17 cellular contexts compared by ENCODE assay signal in the genomic region with DNA sequence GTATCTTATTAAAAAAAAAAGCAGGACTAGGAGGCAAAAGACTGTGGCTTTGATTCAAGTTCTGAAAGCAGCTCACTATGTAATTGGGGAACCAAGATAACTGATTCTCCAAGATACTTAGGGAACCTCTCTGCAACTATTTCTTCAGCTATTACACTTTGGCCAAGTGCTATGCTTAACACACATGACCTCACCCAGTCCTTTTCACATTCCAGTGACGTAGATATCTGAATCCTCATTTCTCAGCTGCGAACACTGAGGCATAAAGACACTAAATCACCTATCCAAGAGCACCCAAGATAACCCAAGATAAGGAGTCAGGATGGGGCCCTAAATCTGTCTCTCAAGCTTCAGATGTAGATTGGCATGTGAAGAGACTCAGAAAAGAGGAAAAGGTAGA.
DNase-seq lines count a peak whose midpoint lies in the region; ATAC-seq and TF ChIP-seq lines count a peak whose summit lies in the region.
"Had no signal": no experiment of that assay in that cellular context is flagged by ENCODE, and none has a peak within 500 bp of the region (broad histone marks: within the 10 kb centered on the region; RNA-seq: fewer than 3 reads in every experiment).

No MANE protein-coding gene starts in this region.

- 60 to 81% methylated on average over 2 of the region's 2 CpGs for WGBS in gastroesophageal sphincter (ENCODE audit: low coverage in 1 of 2), 2 donors
- WGBS in transverse colon (ENCODE audit: low coverage in 1 of 2), 2 donors: 62 to 82% methylated on average over 2 of the region's 2 CpGs

- TF ChIP-seq CTCF in natural killer cell (IDR thresholded peaks at IDR 0.05) (no peak), gastroesophageal sphincter (IDR thresholded peaks at IDR 0.05) (no peak), mesothelial cell of epicardium (IDR thresholded peaks at IDR 0.05; ENCODE audit: unreplicated experiment) (no peak), transverse colon (IDR thresholded peaks at IDR 0.05) (no peak)

- H3K36me3 ChIP-seq in gastroesophageal sphincter: peaks cover 0 to 9% of the 10 kb centered on the region in 2 donors
- no peaks in the 10 kb centered on the region for H3K36me3 ChIP-seq in transverse colon
- no peaks in the 10 kb centered on the region; the same call in 1 of the 2 replicates for H3K36me3 ChIP-seq in HAP-1 (replicated peaks)

- in situ Hi-C loops in transverse colon (cut with MboI; ENCODE audit: low pct_ligation_motif_present in 1 of 4, low pct_unique_long_range_greater_than_20kb in 1 of 4, low sequenced_read_pairs in 3 of 4) (no loop called here), HAP-1 (cut with MboI; ENCODE audit: low sequenced_read_pairs) (no loop called here)

- H3K27ac Mint-ChIP-seq in natural killer cell: peak overlapping the region; percentile 88
- H3K27ac Mint-ChIP-seq in natural killer cell treated with Interleukin-12 subunit alpha and Interleukin-12 subunit beta and Interleukin-15 and Interleukin-18, amount 100 ng/mL, for 72 hours: peak overlapping the region in 1 of 2 donors; percentile 39
- peak overlapping the region; percentile 3 for H3K27ac Mint-ChIP-seq in mesothelial cell of epicardium
- H3K27ac Mint-ChIP-seq: B cell; CD4-positive, alpha-beta memory T cell had no signal

- H3K4me3 Mint-ChIP-seq in natural killer cell (no peak overlapping the region), mesothelial cell of epicardium (no peak overlapping the region)
- H3K4me3 Mint-ChIP-seq in natural killer cell treated with Interleukin-12 subunit alpha and Interleukin-12 subunit beta and Interleukin-15 and Interleukin-18, amount 100 ng/mL, for 72 hours: no peak overlapping the region
- H3K4me3 Mint-ChIP-seq: B cell; CD4-positive, alpha-beta memory T cell had no signal

- no peak for TF ChIP-seq EP300 in gastroesophageal sphincter (IDR thresholded peaks at IDR 0.05)
- no peak for TF ChIP-seq EP300 in transverse colon (IDR thresholded peaks at IDR 0.05; ENCODE audit: low read depth)

- DNase-seq in natural killer cell (no peak), mesothelial cell of epicardium (ENCODE audit: low spot score in 2 of 2, unreplicated experiment in 2 of 2) (no peak), transverse colon (no peak), HAP-1 (ENCODE audit: low spot score in 2 of 2) (no peak), germinal center (ENCODE audit: low spot score) (no peak)
- no peak for DNase-seq in natural killer cell treated with Interleukin-12 subunit alpha and Interleukin-12 subunit beta and Interleukin-15 and Interleukin-18, amount 100 ng/mL, for 72 hours (ENCODE audit: low spot score)
- DNase-seq: CD4-positive, alpha-beta memory T cell; EL; NCI-H1417; NCI-H187; NCI-H2227 treated with DMSO at 0.1 percent for 48 hours; NCI-H524 treated with DMSO at 0.1 percent for 48 hours; PC-9 had no signal

- H3K27ac ChIP-seq in gastroesophageal sphincter: peak overlapping the region in 3 of 4 donors; percentile 6 to 47 (median 40)
- H3K27ac ChIP-seq in transverse colon: peak overlapping the region in 1 of 4 donors; percentile 1
- H3K27ac ChIP-seq: PC-9 had no signal

- H3K27me3 ChIP-seq in gastroesophageal sphincter (no peaks in the 10 kb centered on the region), transverse colon (no peaks in the 10 kb centered on the region), HAP-1 (ENCODE audit: low read depth) (no peaks in the 10 kb centered on the region)

- H3K27me3 Mint-ChIP-seq in natural killer cell (ENCODE audit: low read depth in 2 of 2) (peaks cover 0 to 4% of the 10 kb centered on the region in 2 donors), mesothelial cell of epicardium (ENCODE audit: low read depth) (no peaks in the 10 kb centered on the region)
- peaks cover 0 to 4% of the 10 kb centered on the region in 2 donors for H3K27me3 Mint-ChIP-seq in natural killer cell treated with Interleukin-12 subunit alpha and Interleukin-12 subunit beta and Interleukin-15 and Interleukin-18, amount 100 ng/mL, for 72 hours
- H3K27me3 Mint-ChIP-seq: CD4-positive, alpha-beta memory T cell had no signal

- H3K9me3 Mint-ChIP-seq in natural killer cell (no peaks in the 10 kb centered on the region), mesothelial cell of epicardium (no peaks in the 10 kb centered on the region)
- H3K9me3 Mint-ChIP-seq in natural killer cell treated with Interleukin-12 subunit alpha and Interleukin-12 subunit beta and Interleukin-15 and Interleukin-18, amount 100 ng/mL, for 72 hours: no peaks in the 10 kb centered on the region
- H3K9me3 Mint-ChIP-seq: CD4-positive, alpha-beta memory T cell had no signal

- H3K9me3 ChIP-seq in gastroesophageal sphincter (no peaks in the 10 kb centered on the region), transverse colon (no peaks in the 10 kb centered on the region), HAP-1 (no peaks in the 10 kb centered on the region)

- ATAC-seq in natural killer cell (no peak), gastroesophageal sphincter (peak; percentile 71), HG02678 (IDR thresholded peaks at IDR 0.05; ENCODE audit: unreplicated experiment) (no peak)
- ATAC-seq in natural killer cell treated with Interleukin-12 subunit alpha and Interleukin-12 subunit beta and Interleukin-15 and Interleukin-18, amount 100 ng/mL, for 72 hours: no peak
- ATAC-seq: GM12878 had no signal

- no peak overlapping the region for H3K4me3 ChIP-seq in gastroesophageal sphincter
- H3K4me3 ChIP-seq in transverse colon: no peak overlapping the region
- H3K4me3 ChIP-seq in HAP-1: no peak overlapping the region
- H3K4me3 ChIP-seq: GM12878, PC-9 had no signal

- H3K4me1 Mint-ChIP-seq in natural killer cell (peaks cover 50 to 63% of the 10 kb centered on the region in 2 donors), mesothelial cell of epicardium (peaks cover 42% of the 10 kb centered on the region)
- peaks cover 3 to 36% of the 10 kb centered on the region in 2 donors for H3K4me1 Mint-ChIP-seq in natural killer cell treated with Interleukin-12 subunit alpha and Interleukin-12 subunit beta and Interleukin-15 and Interleukin-18, amount 100 ng/mL, for 72 hours (ENCODE audit: low read depth in 2 of 2)
- H3K4me1 Mint-ChIP-seq: B cell; CD4-positive, alpha-beta memory T cell had no signal

- intact Hi-C loops in natural killer cell (cut with micrococcal nuclease): no loop called here
- intact Hi-C loops in transverse colon (cut with DNase I; ENCODE audit: low total_unique reads): no loop called here

- no peak for TF ChIP-seq POLR2A in gastroesophageal sphincter (IDR thresholded peaks at IDR 0.05)
- no peak for TF ChIP-seq POLR2A in transverse colon (IDR thresholded peaks at IDR 0.05)

- peaks cover 0 to 50% (median 14%) of the 10 kb centered on the region in 3 donors for H3K4me1 ChIP-seq in gastroesophageal sphincter
- peaks cover 4 to 28% (median 8%) of the 10 kb centered on the region in 4 donors for H3K4me1 ChIP-seq in transverse colon
- peaks cover 28% of the 10 kb centered on the region for H3K4me1 ChIP-seq in HAP-1

- no peaks in the 10 kb centered on the region for H3K36me3 Mint-ChIP-seq in natural killer cell
- H3K36me3 Mint-ChIP-seq in natural killer cell treated with Interleukin-12 subunit alpha and Interleukin-12 subunit beta and Interleukin-15 and Interleukin-18, amount 100 ng/mL, for 72 hours: no peaks in the 10 kb centered on the region
- peaks cover 15% of the 10 kb centered on the region for H3K36me3 Mint-ChIP-seq in mesothelial cell of epicardium
- H3K36me3 Mint-ChIP-seq: CD4-positive, alpha-beta memory T cell had no signal
